ENCODE assay signal across 12 cellular contexts in genomic region chr11:27233654-27234042, GRCh38.
DNase-seq lines count a peak whose midpoint lies in the region; ATAC-seq and TF ChIP-seq lines count a peak whose summit lies in the region.
"Had no signal": no experiment of that assay in that cellular context is flagged by ENCODE, and none has a peak within 500 bp of the region (broad histone marks: within the 10 kb centered on the region; RNA-seq: fewer than 3 reads in every experiment).

No MANE protein-coding gene starts in this region.

- peaks cover 6% of the 10 kb centered on the region for H3K4me1 ChIP-seq in left ventricle myocardium inferior
- no peaks in the 10 kb centered on the region for H3K4me1 ChIP-seq in effector memory CD4-positive, alpha-beta T cell (ENCODE audit: control insufficient read depth, insufficient read depth, low read length, poor library complexity, severe bottlenecking)
- H3K4me1 ChIP-seq: upper lobe of left lung had no signal

- H3K4me1 Mint-ChIP-seq in activated T-helper 2 cell treated with anti-CD3 and anti-CD28 coated beads, Interferon-gamma antibody, Interleukin-2, Interleukin-4, amounts not matched to agents 10 μg/mL and 5 μg/mL and 100 μg/mL, durations not matched to agents 14 hours and 24 hours and 36 hours (ENCODE audit: low read depth) = no peaks in the 10 kb centered on the region

- no peak overlapping the region for H3K4me3 Mint-ChIP-seq in activated T-helper 2 cell treated with anti-CD3 and anti-CD28 coated beads, Interferon-gamma antibody, Interleukin-2, Interleukin-4, amounts not matched to agents 10 μg/mL and 5 μg/mL and 100 μg/mL, durations not matched to agents 14 hours and 24 hours and 36 hours (ENCODE audit: low read depth)
- H3K4me3 Mint-ChIP-seq: activated CD4-positive, alpha-beta memory T cell treated with anti-CD3 and anti-CD28 coated beads for 36 hours had no signal

- H3K36me3 ChIP-seq in left ventricle myocardium inferior = no peaks in the 10 kb centered on the region
- no peaks in the 10 kb centered on the region for H3K36me3 ChIP-seq in effector memory CD4-positive, alpha-beta T cell (ENCODE audit: control insufficient read depth, insufficient read depth, low read length)
- H3K36me3 ChIP-seq: ovary, upper lobe of left lung had no signal

- TF ChIP-seq CTCF in left ventricle myocardium inferior (IDR thresholded peaks at IDR 0.05; ENCODE audit: borderline replicate concordance) = no peak

- intact Hi-C loops in left ventricle myocardium inferior (cut with micrococcal nuclease) = no loop called here
- intact Hi-C loops in activated T-helper 2 cell treated with anti-CD3 and anti-CD28 coated beads, Interferon-gamma antibody, Interleukin-2, Interleukin-4, amounts not matched to agents 10 μg/mL and 5 μg/mL and 100 μg/mL, durations not matched to agents 14 hours and 24 hours and 36 hours (cut with micrococcal nuclease) = no loop called here

- no peaks in the 10 kb centered on the region for H3K27me3 Mint-ChIP-seq in activated T-helper 2 cell treated with anti-CD3 and anti-CD28 coated beads, Interferon-gamma antibody, Interleukin-2, Interleukin-4, amounts not matched to agents 10 μg/mL and 5 μg/mL and 100 μg/mL, durations not matched to agents 14 hours and 24 hours and 36 hours (ENCODE audit: low read depth)

- H3K27me3 ChIP-seq in left ventricle myocardium inferior (ENCODE audit: low read depth) = no peaks in the 10 kb centered on the region
- no peaks in the 10 kb centered on the region for H3K27me3 ChIP-seq in effector memory CD4-positive, alpha-beta T cell (replicated peaks; ENCODE audit: control insufficient read depth, insufficient read depth, low read length, poor library complexity, severe bottlenecking)
- H3K27me3 ChIP-seq: ovary, upper lobe of left lung had no signal

- no peaks in the 10 kb centered on the region for H3K9me3 Mint-ChIP-seq in activated T-helper 2 cell treated with anti-CD3 and anti-CD28 coated beads, Interferon-gamma antibody, Interleukin-2, Interleukin-4, amounts not matched to agents 10 μg/mL and 5 μg/mL and 100 μg/mL, durations not matched to agents 14 hours and 24 hours and 36 hours
- H3K9me3 Mint-ChIP-seq: activated CD4-positive, alpha-beta memory T cell treated with anti-CD3 and anti-CD28 coated beads for 36 hours had no signal

- peak; percentile 18 for ATAC-seq in GM21390 (IDR thresholded peaks at IDR 0.05; ENCODE audit: unreplicated experiment)
- peak; percentile 2 for ATAC-seq in HG03469 (IDR thresholded peaks at IDR 0.05; ENCODE audit: unreplicated experiment)

- H3K27ac Mint-ChIP-seq in activated T-helper 2 cell treated with anti-CD3 and anti-CD28 coated beads, Interferon-gamma antibody, Interleukin-2, Interleukin-4, amounts not matched to agents 10 μg/mL and 5 μg/mL and 100 μg/mL, durations not matched to agents 14 hours and 24 hours and 36 hours = no peak overlapping the region
- H3K27ac Mint-ChIP-seq: activated CD4-positive, alpha-beta memory T cell treated with anti-CD3 and anti-CD28 coated beads for 36 hours had no signal

- DNase-seq in COLO829 (ENCODE audit: low spot score) (peak; percentile 54), left ventricle myocardium inferior (no peak), NCI-H2029 (lab: John Stamatoyannopoulos, UW) (no peak)
- no peak for DNase-seq in effector memory CD4-positive, alpha-beta T cell
- DNase-seq in activated T-helper 2 cell treated with anti-CD3 and anti-CD28 coated beads, Interferon-gamma antibody, Interleukin-2, Interleukin-4, amounts not matched to agents 10 μg/mL and 5 μg/mL and 100 μg/mL, durations not matched to agents 14 hours and 24 hours and 36 hours (ENCODE audit: low spot score) = no peak
- DNase-seq in stimulated activated CD8-positive, alpha-beta memory T cell treated with anti-CD3 and anti-CD28 coated beads, Interleukin-4, amount 100 ng/mL, for 48 hours = no peak
- DNase-seq: activated CD4-positive, alpha-beta memory T cell treated with anti-CD3 and anti-CD28 coated beads for 36 hours; COR-L47; ovary had no signal

- H3K36me3 Mint-ChIP-seq in activated T-helper 2 cell treated with anti-CD3 and anti-CD28 coated beads, Interferon-gamma antibody, Interleukin-2, Interleukin-4, amounts not matched to agents 10 μg/mL and 5 μg/mL and 100 μg/mL, durations not matched to agents 14 hours and 24 hours and 36 hours (ENCODE audit: low read depth) = no peaks in the 10 kb centered on the region
- H3K36me3 Mint-ChIP-seq: activated CD4-positive, alpha-beta memory T cell treated with anti-CD3 and anti-CD28 coated beads for 36 hours had no signal

- H3K4me3 ChIP-seq in left ventricle myocardium inferior = no peak overlapping the region
- H3K4me3 ChIP-seq in effector memory CD4-positive, alpha-beta T cell (ENCODE audit: insufficient read depth, low read depth, low read length, poor library complexity, severe bottlenecking) = no peak overlapping the region
- H3K4me3 ChIP-seq: ovary, upper lobe of left lung had no signal

- H3K9me3 ChIP-seq in left ventricle myocardium inferior (replicated peaks) = no peaks in the 10 kb centered on the region
- H3K9me3 ChIP-seq in effector memory CD4-positive, alpha-beta T cell (ENCODE audit: control insufficient read depth, low read length) = no peaks in the 10 kb centered on the region
- H3K9me3 ChIP-seq: ovary, upper lobe of left lung had no signal

- H3K27ac ChIP-seq in left ventricle myocardium inferior (replicated peaks) = peak overlapping the region; percentile 46
- H3K27ac ChIP-seq in effector memory CD4-positive, alpha-beta T cell (ENCODE audit: insufficient read depth, low read length, poor library complexity, severe bottlenecking) = no peak overlapping the region
- H3K27ac ChIP-seq: ovary, upper lobe of left lung had no signal
